In genomic region chr19:48171584-48172170, GRCh38 we compare ENCODE assay signal across 9 cellular contexts. TPM values are rescaled to one million over a fixed set of nuclear protein-coding genes. Genes with fewer than 3 reads are reported as not detected.
DNase-seq lines count a peak whose midpoint lies in the region; ATAC-seq and TF ChIP-seq lines count a peak whose summit lies in the region.
"Had no signal": no experiment of that assay in that cellular context is flagged by ENCODE, and none has a peak within 500 bp of the region (broad histone marks: within the 10 kb centered on the region; RNA-seq: fewer than 3 reads in every experiment).

No MANE protein-coding gene starts in this region.

- CTCF ChIA-PET in activated B cell treated with CpG ODN at 0.5 μM for 24 hours (lab: Charles Lee), result interaction anchor here (1.3 kb wide), 1 partner anchor 22 kb away, joined by 4 read pairs; no protein-coding TSS in a partner anchor

- intact Hi-C loops in right cardiac atrium (cut with DNase I) (no loop called here), Right ventricle myocardium inferior (cut with DNase I) (loop anchor here (10.0 kb wide), 1 partner anchor 913 kb away; the partner anchor contains the start of gene SNRNP70), activated B cell treated with CpG ODN at 0.5 μM for 24 hours (cut with micrococcal nuclease) (loop anchor here (2.0 kb wide), 1 partner anchor 161 kb away; no protein-coding TSS in a partner anchor)

- 76% methylated on average over 45 of the region's 45 CpGs for WGBS in right cardiac atrium
- WGBS in suprapubic skin, result 84% methylated on average over 34 of the region's 45 CpGs

- no peak for TF ChIP-seq EP300 in suprapubic skin (IDR thresholded peaks at IDR 0.05)

- no peaks in the 10 kb centered on the region for H3K9me3 Mint-ChIP-seq in activated B cell treated with CpG ODN at 0.5 μM for 24 hours

- H3K4me1 ChIP-seq in right cardiac atrium (ENCODE audit: control insufficient read depth, insufficient read depth, low read length) (peaks cover 3% of the 10 kb centered on the region), suprapubic skin (peaks cover 19% of the 10 kb centered on the region)

- H3K27ac ChIP-seq in right cardiac atrium (ENCODE audit: low read length) (no peak overlapping the region), suprapubic skin (no peak overlapping the region)

- POLR2A ChIA-PET in activated B cell treated with CpG ODN at 0.5 μM for 24 hours (lab: Charles Lee), result interaction anchor here (0.6 to 2.9 kb wide), 5 partner anchors 9 to 478 kb away, joined by 3 to 32 read pairs (median 4); partner anchors contain the start of gene CARD8

- H3K4me3 Mint-ChIP-seq in activated B cell treated with CpG ODN at 0.5 μM for 24 hours, result peak overlapping the region; percentile 100

- H3K4me3 ChIP-seq in right cardiac atrium (ENCODE audit: low read length), result no peak overlapping the region
- H3K4me3 ChIP-seq in iPS-18c (ENCODE audit: insufficient read depth, low read depth, low read length), result peak overlapping the region; percentile 100; the same call in 1 of the 2 replicates
- peak overlapping the region; percentile 69 for H3K4me3 ChIP-seq in suprapubic skin

- peaks cover 22% of the 10 kb centered on the region for H3K36me3 ChIP-seq in suprapubic skin

- no peak overlapping the region for H3K27ac Mint-ChIP-seq in activated B cell treated with CpG ODN at 0.5 μM for 24 hours

- H3K36me3 Mint-ChIP-seq in activated B cell treated with CpG ODN at 0.5 μM for 24 hours (ENCODE audit: low read depth), result peaks cover 44% of the 10 kb centered on the region

- H3K4me1 Mint-ChIP-seq in activated B cell treated with CpG ODN at 0.5 μM for 24 hours, result peaks cover 21% of the 10 kb centered on the region

- no peaks in the 10 kb centered on the region for H3K27me3 Mint-ChIP-seq in activated B cell treated with CpG ODN at 0.5 μM for 24 hours

- no peaks in the 10 kb centered on the region for H3K27me3 ChIP-seq in right cardiac atrium (ENCODE audit: control insufficient read depth, insufficient read depth)
- no peaks in the 10 kb centered on the region for H3K27me3 ChIP-seq in suprapubic skin

- DNase-seq in right cardiac atrium, result peak in 2 of 3 donors; percentile 51 to 65
- DNase-seq in Right ventricle myocardium inferior (ENCODE audit: missing footprints), result no peak
- no peak for DNase-seq in activated B cell treated with CpG ODN at 0.5 μM for 24 hours
- DNase-seq in suprapubic skin (ENCODE audit: low spot score in 2 of 2), result no peak
- DNase-seq in NCI-H2029 treated with DMSO at 0.1 percent for 48 hours (lab: John Stamatoyannopoulos, UW), result no peak
- no peak for DNase-seq in nucleus accumbens (lab: John Stamatoyannopoulos, UW)
- no peak for DNase-seq in cerebellar cortex (ENCODE audit: low spot score)

- TF ChIP-seq POLR2A in suprapubic skin (IDR thresholded peaks at IDR 0.05), result no peak

- no peak for ATAC-seq in right cardiac atrium
- ATAC-seq in Right ventricle myocardium inferior, result no peak
- ATAC-seq in activated B cell treated with CpG ODN at 0.5 μM for 24 hours (ENCODE audit: low read depth), result no peak
- ATAC-seq: left lobe of liver had no signal

- H3K9me3 ChIP-seq in right cardiac atrium (ENCODE audit: control insufficient read depth, low read length) (no peaks in the 10 kb centered on the region), iPS-18c (ENCODE audit: control insufficient read depth, insufficient read depth, low read length) (peaks cover 3% of the 10 kb centered on the region), suprapubic skin (no peaks in the 10 kb centered on the region)

- no peak for TF ChIP-seq CTCF in activated B cell treated with CpG ODN at 0.5 μM for 24 hours (IDR thresholded peaks at IDR 0.05)
- TF ChIP-seq CTCF in suprapubic skin (IDR thresholded peaks at IDR 0.05), result no peak

RNA-seq across cellular contexts. Expression of gene ZSWIM9, which starts 1.2 kb away (rescaled TPM):
- total RNA-seq in right cardiac atrium (1 to 10 TPM; 5.4 to 6.9 (median 6.5) TPM), Right ventricle myocardium inferior (6.6 TPM), activated B cell treated with CpG ODN at 0.5 μM for 24 hours (5.7 and 8.6 TPM in 2 replicates), suprapubic skin (1 to 10 TPM; 2.2 to 5.0 (median 4.0) TPM)
- 5.7 TPM for polyA plus RNA-seq in right cardiac atrium

RNA-seq across cellular contexts. Expression of gene LIG1, which starts 1.5 kb away (rescaled TPM):
- 1 to 10 TPM; 3.8 to 8.4 (median 5.5) TPM for total RNA-seq in right cardiac atrium
- polyA plus RNA-seq in right cardiac atrium, result 4.2 TPM
- 3.3 TPM for total RNA-seq in Right ventricle myocardium inferior
- 41.8 and 42.9 TPM in 2 replicates for total RNA-seq in activated B cell treated with CpG ODN at 0.5 μM for 24 hours
- 10 to 100 TPM; 30.0 to 66.1 (median 44.4) TPM for total RNA-seq in suprapubic skin

Comparison
In these comparisons a context has a peak if more than half of its experiments do, and no peak if none do; other contexts are left out.
1. DNase-seq: peak in right cardiac atrium (2 of 3); none in Right ventricle myocardium inferior (single experiment), activated B cell treated with CpG ODN at 0.5 μM for 24 hours (single experiment), suprapubic skin (0 of 2), NCI-H2029 treated with DMSO at 0.1 percent for 48 hours (single experiment), nucleus accumbens (0 of 56) and cerebellar cortex (single experiment).
2. intact Hi-C loops: an anchor here in Right ventricle myocardium inferior (10.0 kb wide) and activated B cell treated with CpG ODN at 0.5 μM for 24 hours (2.0 kb wide); none called in right cardiac atrium.